In genomic region chr2:102056079-102056581, GRCh38 we compare ENCODE assay signal across 1 cellular context.
TF ChIP-seq lines count a peak whose summit lies in the region.

No MANE protein-coding gene starts in this region.

TF ChIP-seq in A549, 52 proteins besides CTCF, POLR2A, EP300 and RAD21 (continued from another document):
- TF ChIP-seq REST (IDR thresholded peaks at IDR 0.05) (no peak), PHF8 (IDR thresholded peaks at IDR 0.05; ENCODE audit: borderline replicate concordance, low read depth) (no peak), RARB (CRISPR knock-in tag; IDR thresholded peaks at IDR 0.05) (no peak)
TF ChIP-seq in A549: peak in this region for 0.
